1 cellular context compared by ENCODE assay signal in genomic region chr18:24376531-24376930, GRCh38. TPM values are rescaled to one million over a fixed set of nuclear protein-coding genes. Genes with fewer than 3 reads are reported as not detected.
"Had no signal": no experiment of that assay in that cellular context is flagged by ENCODE, and none has a peak within 500 bp of the region (broad histone marks: within the 10 kb centered on the region; RNA-seq: fewer than 3 reads in every experiment).

No MANE protein-coding gene starts in this region.

RNA-seq across cellular contexts. Expression of gene IMPACT, which starts 49.9 kb away (rescaled TPM):
- total RNA-seq: OCI-LY7 had no signal
